18 cellular contexts compared by ENCODE assay signal in the genomic region with DNA sequence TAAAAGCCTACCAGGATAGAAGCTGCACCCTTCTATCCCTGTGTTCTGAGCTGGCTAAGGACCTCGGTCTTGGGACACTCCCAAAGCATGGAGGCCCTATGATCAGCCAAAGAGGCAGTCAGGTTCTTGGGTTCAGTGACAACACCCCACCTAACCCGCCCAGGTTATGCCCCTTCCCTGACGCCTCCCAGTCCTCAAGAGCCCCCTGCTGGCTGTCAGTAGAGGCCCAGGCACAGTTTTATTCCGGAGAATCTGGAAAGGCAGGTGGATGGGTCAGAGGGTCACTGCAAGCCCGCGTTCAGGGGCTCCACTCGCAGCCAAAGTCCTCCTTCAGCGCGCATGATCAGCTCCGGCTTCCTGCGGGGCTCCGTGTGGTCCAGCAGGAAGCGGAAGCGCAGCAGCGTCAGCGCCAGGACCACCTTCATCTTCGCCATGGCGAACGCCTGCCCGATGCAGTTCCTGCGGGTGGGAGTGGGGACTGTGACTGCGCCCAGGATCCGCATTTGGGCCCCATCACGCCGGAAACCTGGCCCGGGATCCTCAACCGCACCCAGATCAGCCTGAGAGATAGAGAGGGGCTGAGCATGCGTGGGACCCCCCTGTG. TPM values are rescaled to one million over a fixed set of nuclear protein-coding genes. Genes with fewer than 3 reads are reported as not detected.
DNase-seq lines count a peak whose midpoint lies in the region; ATAC-seq and TF ChIP-seq lines count a peak whose summit lies in the region.
"Had no signal": no experiment of that assay in that cellular context is flagged by ENCODE, and none has a peak within 500 bp of the region (broad histone marks: within the 10 kb centered on the region; RNA-seq: fewer than 3 reads in every experiment).

No MANE protein-coding gene starts in this region.

- DNase-seq in NCI-H82 (lab: John Stamatoyannopoulos, UW) (peak; percentile 32), NCI-H82 treated with DMSO at 0.1 percent for 48 hours (lab: John Stamatoyannopoulos, UW; ENCODE audit: unreplicated experiment) (no peak), HCT116 (ENCODE audit: low read depth, low spot score) (peak; percentile 12), WTC11 (ENCODE audit: low spot score) (peak; percentile 19)
- DNase-seq in naive thymus-derived CD8-positive, alpha-beta T cell, result peak in 1 of 10 donors; percentile 2
- DNase-seq in effector CD8-positive, alpha-beta T cell (lab: John Stamatoyannopoulos, UW), result no peak
- DNase-seq: ACHN, brain microvascular endothelial cell, DMS153, hippocampal formation, ovary, spleen had no signal

- peaks cover 48% of the 10 kb centered on the region for H3K36me3 Mint-ChIP-seq in WTC11
- peaks cover 0 to 10% (median 7%) of the 10 kb centered on the region in 3 donors for H3K36me3 Mint-ChIP-seq in naive thymus-derived CD8-positive, alpha-beta T cell
- H3K36me3 Mint-ChIP-seq: type B pancreatic cell had no signal

- peaks cover 74% of the 10 kb centered on the region for H3K9me3 Mint-ChIP-seq in WTC11
- H3K9me3 Mint-ChIP-seq in naive thymus-derived CD8-positive, alpha-beta T cell, result peaks cover 0 to 23% (median 6%) of the 10 kb centered on the region in 9 donors
- H3K9me3 Mint-ChIP-seq: type B pancreatic cell had no signal

- no peak overlapping the region for H3K9ac ChIP-seq in HCT116 (ENCODE audit: low read length)

- peak; percentile 52 to 71 (median 69); a peak in 5 of 6 replicates for TF ChIP-seq CTCF in HCT116 (IDR thresholded peaks at IDR 0.05 in 2 of 3, conservative IDR thresholded peaks at IDR 0.05 in 1 of 3; ENCODE audit: borderline replicate concordance in 1 of 3, insufficient read depth in 1 of 3, low read depth in 2 of 3, low read length in 2 of 3)
- no peak for TF ChIP-seq CTCF in WTC11 (IDR thresholded peaks at IDR 0.05)

- CTCF ChIA-PET in HCT116 (lab: Charles Lee) (no interaction called here), WTC11 (lab: Charles Lee) (no interaction called here)

- H3K4me3 ChIP-seq in HCT116 (replicated peaks in 1 of 2; ENCODE audit: low read depth in 1 of 2, low read length in 2 of 2), result no peak overlapping the region
- H3K4me3 ChIP-seq: ovary, spleen had no signal

- TF ChIP-seq POLR2A in HCT116 (IDR thresholded peaks at IDR 0.05; ENCODE audit: borderline replicate concordance, extremely low read depth, insufficient read depth, insufficient read length), result no peak

- BruUV-seq in HCT116 (replicated peaks; lab: Mats Ljungman, UMichigan), result no TSS peak

- H3K27ac ChIP-seq in HCT116 (ENCODE audit: low read depth, low read length), result no peak overlapping the region
- H3K27ac ChIP-seq: brain microvascular endothelial cell, ovary, spleen had no signal

- H3K27me3 Mint-ChIP-seq in WTC11 (ENCODE audit: low read depth), result peaks cover 9% of the 10 kb centered on the region
- H3K27me3 Mint-ChIP-seq in naive thymus-derived CD8-positive, alpha-beta T cell, result peaks cover 38 to 78% (median 55%) of the 10 kb centered on the region in 5 donors
- H3K27me3 Mint-ChIP-seq: type B pancreatic cell had no signal

- no peak overlapping the region for H3K4me2 ChIP-seq in HCT116 (ENCODE audit: low read length)

- no peak overlapping the region for H2AFZ ChIP-seq in HCT116 (ENCODE audit: low read depth, low read length, poor library complexity, severe bottlenecking)

- H3K27ac Mint-ChIP-seq in WTC11, result no peak overlapping the region
- H3K27ac Mint-ChIP-seq in naive thymus-derived CD8-positive, alpha-beta T cell, result no peak overlapping the region
- H3K27ac Mint-ChIP-seq: activated T-helper 2 cell treated with anti-CD3 and anti-CD28 coated beads, Interferon-gamma antibody, Interleukin-2, Interleukin-4, amounts not matched to agents 10 μg/mL and 5 μg/mL and 100 μg/mL, durations not matched to agents 14 hours and 24 hours and 36 hours; type B pancreatic cell had no signal

- H3K4me1 ChIP-seq in HCT116 (ENCODE audit: control insufficient read depth in 1 of 2, insufficient read depth in 2 of 2, low read length in 2 of 2), result no peaks in the 10 kb centered on the region
- H3K4me1 ChIP-seq: spleen had no signal

- H3K36me3 ChIP-seq in HCT116 (ENCODE audit: control insufficient read depth in 1 of 2, insufficient read depth in 2 of 2, low read length in 2 of 2), result no peaks in the 10 kb centered on the region
- H3K36me3 ChIP-seq: brain microvascular endothelial cell, ovary, spleen had no signal

- no peak overlapping the region for H3K4me3 Mint-ChIP-seq in WTC11
- peak overlapping the region in 8 of 10 donors; percentile 5 to 64 (median 35) for H3K4me3 Mint-ChIP-seq in naive thymus-derived CD8-positive, alpha-beta T cell
- H3K4me3 Mint-ChIP-seq: type B pancreatic cell had no signal

- RAD21 ChIA-PET in HCT116 (lab: Charles Lee; ENCODE audit: low non-redundant PET in 1 of 2, low total read pairs in 2 of 2, uncharacterized antibody in 2 of 2, unreplicated experiment in 2 of 2), result no interaction called here

- no peaks in the 10 kb centered on the region for H3K4me1 Mint-ChIP-seq in WTC11
- H3K4me1 Mint-ChIP-seq in naive thymus-derived CD8-positive, alpha-beta T cell, result peaks cover 0 to 3% (median 0%) of the 10 kb centered on the region in 4 donors

- peak; percentile 78 for ATAC-seq in HCT116
- no peak; the same call in 1 of the 2 replicates for ATAC-seq in WTC11
- no peak for ATAC-seq in naive thymus-derived CD8-positive, alpha-beta T cell
- ATAC-seq in HG03469 (IDR thresholded peaks at IDR 0.05; ENCODE audit: unreplicated experiment), result no peak
- ATAC-seq in HG03175 (IDR thresholded peaks at IDR 0.05; ENCODE audit: unreplicated experiment), result no peak

- TF ChIP-seq RAD21 in HCT116 (IDR thresholded peaks at IDR 0.05; ENCODE audit: low read depth), result peak; percentile 70

- no peaks in the 10 kb centered on the region for H3K9me3 ChIP-seq in HCT116 (ENCODE audit: control insufficient read depth in 1 of 2, insufficient read depth in 1 of 2, low read depth in 1 of 2, low read length in 2 of 2)
- H3K9me3 ChIP-seq: ovary had no signal

- intact Hi-C loops in HCT116 (cut with micrococcal nuclease), result loop anchor here (1.0 to 5.0 kb wide), 2 partner anchors 131 to 178 kb away; no protein-coding TSS in a partner anchor

- POLR2A ChIA-PET in HCT116 (lab: Charles Lee) (no interaction called here), WTC11 (lab: Charles Lee) (no interaction called here)
- POLR2A ChIA-PET in naive thymus-derived CD8-positive, alpha-beta T cell (lab: Charles Lee), result no interaction called here

- no peaks in the 10 kb centered on the region for H4K20me1 ChIP-seq in HCT116 (ENCODE audit: insufficient read depth)

- no peaks in the 10 kb centered on the region for H3K9me2 ChIP-seq in HCT116 (ENCODE audit: insufficient read depth)

- H3K27me3 ChIP-seq in HCT116 (ENCODE audit: insufficient read depth, low read length), result peaks cover 20% of the 10 kb centered on the region
- H3K27me3 ChIP-seq: brain microvascular endothelial cell, ovary had no signal

- H3K79me2 ChIP-seq in HCT116 (ENCODE audit: insufficient read depth, low read length), result no peaks in the 10 kb centered on the region

TF ChIP-seq in WTC11, 78 proteins besides CTCF, POLR2A, EP300 and RAD21 (continues in another document):
- TF ChIP-seq ZNF232 (CRISPR knock-in tag; IDR thresholded peaks at IDR 0.05) (no peak), NFATC4 (CRISPR knock-in tag; IDR thresholded peaks at IDR 0.05) (no peak), ZBTB21 (CRISPR knock-in tag; IDR thresholded peaks at IDR 0.05; ENCODE audit: borderline replicate concordance) (no peak), GRHL2 (CRISPR knock-in tag; IDR thresholded peaks at IDR 0.05; ENCODE audit: insufficient replicate concordance, severe bottlenecking) (no peak), ZNF396 (CRISPR knock-in tag; IDR thresholded peaks at IDR 0.05; ENCODE audit: borderline replicate concordance) (no peak), CREB1 (CRISPR knock-in tag; IDR thresholded peaks at IDR 0.05) (no peak), MXD4 (CRISPR knock-in tag; IDR thresholded peaks at IDR 0.05; ENCODE audit: borderline replicate concordance) (no peak)
- TF ChIP-seq, protein P1, sequence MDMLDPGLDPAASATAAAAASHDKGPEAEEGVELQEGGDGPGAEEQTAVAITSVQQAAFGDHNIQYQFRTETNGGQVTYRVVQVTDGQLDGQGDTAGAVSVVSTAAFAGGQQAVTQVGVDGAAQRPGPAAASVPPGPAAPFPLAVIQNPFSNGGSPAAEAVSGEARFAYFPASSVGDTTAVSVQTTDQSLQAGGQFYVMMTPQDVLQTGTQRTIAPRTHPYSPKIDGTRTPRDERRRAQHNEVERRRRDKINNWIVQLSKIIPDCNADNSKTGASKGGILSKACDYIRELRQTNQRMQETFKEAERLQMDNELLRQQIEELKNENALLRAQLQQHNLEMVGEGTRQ (CRISPR knock-in tag; IDR thresholded peaks at IDR 0.05), result no peak

RNA-seq across cellular contexts. Expression of a gene that starts 22.3 kb away (rescaled TPM):
- not detected for total RNA-seq in HCT116 (2021; ENCODE audit: unreplicated experiment)
- not detected in 2 replicates for polyA plus RNA-seq in HCT116 (2012)
- total RNA-seq in WTC11 (2021), result not detected in 3 replicates
- total RNA-seq in naive thymus-derived CD8-positive, alpha-beta T cell, result not detected
- polyA plus RNA-seq in naive thymus-derived CD8-positive, alpha-beta T cell, result not detected
- total RNA-seq: activated T-helper 2 cell treated with anti-CD3 and anti-CD28 coated beads, Interferon-gamma antibody, Interleukin-2, Interleukin-4, amounts not matched to agents 10 μg/mL and 5 μg/mL and 100 μg/mL, durations not matched to agents 14 hours and 24 hours and 36 hours; mesenteric fat pad; NCI-H460; ovary; spleen had no signal
- polyA plus RNA-seq: ovary, spleen had no signal

RNA-seq across cellular contexts. Expression of a gene that starts 27.4 kb away (rescaled TPM):
- total RNA-seq in HCT116 (2021; ENCODE audit: unreplicated experiment), result not detected
- polyA plus RNA-seq in HCT116 (2012), result not detected in 2 replicates
- not detected in 3 replicates for total RNA-seq in WTC11 (2021)
- not detected for total RNA-seq in naive thymus-derived CD8-positive, alpha-beta T cell
- not detected for polyA plus RNA-seq in naive thymus-derived CD8-positive, alpha-beta T cell
- total RNA-seq: activated T-helper 2 cell treated with anti-CD3 and anti-CD28 coated beads, Interferon-gamma antibody, Interleukin-2, Interleukin-4, amounts not matched to agents 10 μg/mL and 5 μg/mL and 100 μg/mL, durations not matched to agents 14 hours and 24 hours and 36 hours; mesenteric fat pad; NCI-H460; ovary; spleen had no signal
- polyA plus RNA-seq: ovary, spleen had no signal

RNA-seq across cellular contexts. Expression of a gene that starts 32.2 kb away (rescaled TPM):
- total RNA-seq in HCT116 (2021; ENCODE audit: unreplicated experiment), result not detected
- polyA plus RNA-seq in HCT116 (2012), result 0.10 TPM in 1 of 2 replicates, not detected in the other
- total RNA-seq in WTC11 (2021), result not detected in 3 replicates
- not detected for total RNA-seq in naive thymus-derived CD8-positive, alpha-beta T cell
- polyA plus RNA-seq in naive thymus-derived CD8-positive, alpha-beta T cell, result not detected
- total RNA-seq: activated T-helper 2 cell treated with anti-CD3 and anti-CD28 coated beads, Interferon-gamma antibody, Interleukin-2, Interleukin-4, amounts not matched to agents 10 μg/mL and 5 μg/mL and 100 μg/mL, durations not matched to agents 14 hours and 24 hours and 36 hours; mesenteric fat pad; NCI-H460; ovary; spleen had no signal
- polyA plus RNA-seq: ovary, spleen had no signal

RNA-seq across cellular contexts. Expression of a gene that starts 55.4 kb away (rescaled TPM):
- total RNA-seq in HCT116 (2021; ENCODE audit: unreplicated experiment), result 0.17 TPM
- 0.42 and 0.52 TPM in 2 replicates for polyA plus RNA-seq in HCT116 (2012)
- total RNA-seq in WTC11 (2021), result not detected in 3 replicates
- total RNA-seq in naive thymus-derived CD8-positive, alpha-beta T cell, result not detected
- not detected for polyA plus RNA-seq in naive thymus-derived CD8-positive, alpha-beta T cell
- total RNA-seq: activated T-helper 2 cell treated with anti-CD3 and anti-CD28 coated beads, Interferon-gamma antibody, Interleukin-2, Interleukin-4, amounts not matched to agents 10 μg/mL and 5 μg/mL and 100 μg/mL, durations not matched to agents 14 hours and 24 hours and 36 hours; mesenteric fat pad; NCI-H460; ovary; spleen had no signal
- polyA plus RNA-seq: ovary, spleen had no signal

Comparison
In these comparisons a context has a peak if more than half of its experiments do, and no peak if none do; other contexts are left out.
1. DNase-seq: peak in NCI-H82 (single experiment), HCT116 (single experiment) and WTC11 (single experiment); none in NCI-H82 treated with DMSO at 0.1 percent for 48 hours (single experiment) and effector CD8-positive, alpha-beta T cell (single experiment).